8 cellular contexts compared by ENCODE assay signal in genomic region chr6:42783177-42783875, GRCh38. TPM values are rescaled to one million over a fixed set of nuclear protein-coding genes. Genes with fewer than 3 reads are reported as not detected.
A peak's percentile ranks its signal among the peaks of the same experiment; 100 is the strongest.
DNase-seq lines count a peak whose midpoint lies in the region; TF ChIP-seq lines count a peak whose summit lies in the region.

No MANE protein-coding gene starts in this region.

- H3K27me3 ChIP-seq in stomach = no peaks in the 10 kb centered on the region

- peaks cover 5% of the 10 kb centered on the region for H3K27me3 Mint-ChIP-seq in neural crest cell (ENCODE audit: low read depth)

- H3K27ac ChIP-seq in stomach = peak overlapping the region; percentile 97 to 100 (median 100)

- H3K27ac Mint-ChIP-seq in neural crest cell (ENCODE audit: unreplicated experiment) = peak overlapping the region; percentile 99

- WGBS in stomach, 5 donors = 0 to 1% (median 0%) methylated on average over 22 to 79 of the region's 79 CpGs

- H3K4me3 Mint-ChIP-seq in neural crest cell = no peak overlapping the region

- intact Hi-C loops in stomach (cut with DNase I; ENCODE audit: low total_unique reads) = no loop called here

- DNase-seq in SKM-1 treated with dmso at 0.1 percent for 144 hours (lab: John Stamatoyannopoulos, UW; ENCODE audit: unreplicated experiment) (peak; percentile 30), SKM-1 (lab: John Stamatoyannopoulos, UW; ENCODE audit: unreplicated experiment) (no peak), HT1080 (ENCODE audit: low read depth) (peak; percentile 56), RPMI7951 (ENCODE audit: low read depth) (peak; percentile 64), foreskin fibroblast (peak; percentile 60 to 88), neural crest cell (ENCODE audit: low read depth, low spot score) (peak; percentile 54), stomach (peak; percentile 78)
- peak; percentile 63 for DNase-seq in activated T-helper 9 cell treated with anti-CD3 and anti-CD28 coated beads, Interleukin-2, amount 50 U/mL, for 16 hours (ENCODE audit: low read depth)

- no peak for TF ChIP-seq EP300 in stomach (IDR thresholded peaks at IDR 0.05)

- no peaks in the 10 kb centered on the region for H3K36me3 ChIP-seq in stomach

- H3K36me3 Mint-ChIP-seq in neural crest cell (ENCODE audit: low read depth) = peaks cover 6% of the 10 kb centered on the region

- H3K9me3 Mint-ChIP-seq in neural crest cell = no peaks in the 10 kb centered on the region

- TF ChIP-seq CTCF in foreskin fibroblast (IDR thresholded peaks at IDR 0.05; ENCODE audit: low read depth, low read length) (no peak), neural crest cell (conservative IDR thresholded peaks at IDR 0.05) (no peak), stomach (IDR thresholded peaks at IDR 0.05) (no peak)

- H3K4me3 ChIP-seq in foreskin fibroblast (ENCODE audit: low read depth in 1 of 2, low read length in 2 of 2) (peak overlapping the region; percentile 86 to 90), stomach (peak overlapping the region; percentile 48 to 97 (median 63))

- H3K4me1 Mint-ChIP-seq in neural crest cell = peaks cover 11% of the 10 kb centered on the region

- TF ChIP-seq POLR2A in stomach (IDR thresholded peaks at IDR 0.05) = no peak

- no peaks in the 10 kb centered on the region for H3K9me3 ChIP-seq in stomach

- peaks cover 29 to 53% (median 41%) of the 10 kb centered on the region in 4 donors for H3K4me1 ChIP-seq in stomach

RNA-seq across cellular contexts. Expression of gene BICRAL, which starts 1.5 kb away (rescaled TPM):
- 3.4 and 4.9 TPM in 2 replicates for total RNA-seq in HT1080 (2014; rRNA removed; shearing (Covaris generic))
- 6.1 and 9.3 TPM in 2 replicates for polyA plus RNA-seq in HT1080 (2015; cell fraction: cytosol; rRNA removed)
- polyA plus RNA-seq in HT1080 (2015; cell fraction: nucleus; rRNA removed) = 7.4 and 7.6 TPM in 2 replicates
- total RNA-seq in RPMI7951 (2014; rRNA removed; shearing (Covaris generic)) = 4.2 and 4.4 TPM in 2 replicates
- 6.2 and 6.7 TPM in 2 replicates for total RNA-seq in neural crest cell
- total RNA-seq in stomach = 10 to 100 TPM in 3 of 5 donors, 1 to 10 TPM in 2; 2.9 to 23.2 (median 11.1) TPM
- 1 to 10 TPM; 2.8 to 4.7 (median 3.1) TPM for polyA plus RNA-seq in stomach

RNA-seq across cellular contexts. Expression of gene TBCC, which starts 37.4 kb away (rescaled TPM):
- 44.9 and 51.8 TPM in 2 replicates for total RNA-seq in HT1080 (2014; rRNA removed; shearing (Covaris generic))
- polyA plus RNA-seq in HT1080 (2015; cell fraction: cytosol; rRNA removed) = 25.1 and 30.2 TPM in 2 replicates
- polyA plus RNA-seq in HT1080 (2015; cell fraction: nucleus; rRNA removed) = 29.6 and 30.1 TPM in 2 replicates
- 47.8 and 63.7 TPM in 2 replicates for total RNA-seq in RPMI7951 (2014; rRNA removed; shearing (Covaris generic))
- total RNA-seq in neural crest cell = 21.7 and 23.2 TPM in 2 replicates
- 10 to 100 TPM; 14.2 to 33.0 (median 15.2) TPM for total RNA-seq in stomach
- 10 to 100 TPM; 16.9 to 24.6 (median 19.6) TPM for polyA plus RNA-seq in stomach
